Comparison of ENCODE assay signal across 8 cellular contexts in the genomic region with DNA sequence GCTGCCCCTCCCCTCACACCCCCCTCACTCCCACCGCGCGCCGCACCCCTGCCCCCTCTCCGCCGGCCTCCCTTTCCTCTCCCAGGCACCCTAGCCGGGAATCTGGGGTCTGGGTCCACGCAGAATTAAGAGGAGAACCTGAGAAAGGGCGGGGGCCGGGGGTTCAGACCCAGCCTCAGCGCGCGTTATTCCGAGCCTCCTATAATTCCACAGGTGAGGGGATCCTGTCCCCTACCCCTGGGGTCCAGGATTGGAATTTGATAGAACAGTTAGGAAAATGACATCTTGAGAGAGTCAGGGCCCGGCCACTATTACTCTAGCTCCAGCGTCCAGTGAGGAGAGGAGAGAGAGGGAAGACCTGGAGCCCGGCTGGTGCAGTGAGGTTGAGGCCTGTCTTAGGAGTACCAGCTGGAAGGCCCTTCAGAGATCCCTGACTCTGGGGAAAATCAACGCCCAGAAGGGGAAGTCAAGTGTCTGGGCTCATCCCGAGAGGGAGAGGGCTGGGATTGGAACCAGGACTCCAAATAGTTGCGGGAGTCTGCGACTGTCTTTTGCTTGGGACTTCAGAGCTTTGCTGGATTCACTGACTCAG. TPM values are rescaled to one million over a fixed set of nuclear protein-coding genes. Genes with fewer than 3 reads are reported as not detected.
DNase-seq lines count a peak whose midpoint lies in the region; ATAC-seq, FAIRE-seq and TF ChIP-seq lines count a peak whose summit lies in the region.

No MANE protein-coding gene starts in this region.

- TF ChIP-seq POLR2A in A549 (IDR thresholded peaks at IDR 0.05; ENCODE audit: low read length) (no peak), testis (IDR thresholded peaks at IDR 0.05) (no peak)

- H3K9me3 ChIP-seq in A549: no peaks in the 10 kb centered on the region
- H3K9me3 ChIP-seq in HUES48 (ENCODE audit: control insufficient read depth, insufficient read depth, low read length): no peaks in the 10 kb centered on the region
- H3K9me3 ChIP-seq in liver (ENCODE audit: control insufficient read depth in 4 of 4, low read length in 3 of 4): no peaks in the 10 kb centered on the region
- H3K9me3 ChIP-seq in testis: no peaks in the 10 kb centered on the region

- ATAC-seq in A549 (peak in 1 of 2 experiments; percentile 15; a peak in 3 of 6 replicates), HG02623 (IDR thresholded peaks at IDR 0.05; ENCODE audit: unreplicated experiment) (no peak)

- H3K36me3 ChIP-seq in HUES48 (ENCODE audit: control insufficient read depth, insufficient read depth, low read length): no peaks in the 10 kb centered on the region
- H3K36me3 ChIP-seq in liver (ENCODE audit: control insufficient read depth in 4 of 4, insufficient read depth in 3 of 4, low read depth in 1 of 4, low read length in 3 of 4): no peaks in the 10 kb centered on the region
- no peaks in the 10 kb centered on the region for H3K36me3 ChIP-seq in testis (ENCODE audit: low read depth, missing control alignments)

- H3K4me1 ChIP-seq in A549 (peaks cover 15% of the 10 kb centered on the region), HUES48 (ENCODE audit: control insufficient read depth, insufficient read depth, low read length) (peaks cover 31% of the 10 kb centered on the region), liver (ENCODE audit: control insufficient read depth in 4 of 4, insufficient read depth in 4 of 4, low read length in 3 of 4) (peaks cover under 1 to 15% (median 4%) of the 10 kb centered on the region in 4 donors), testis (peaks cover 31% of the 10 kb centered on the region)

- intact Hi-C loops in testis (cut with DNase I; ENCODE audit: low total_unique reads): no loop called here

- H3K27ac ChIP-seq in A549: peak overlapping the region; percentile 83 to 96
- peak overlapping the region; percentile 21 for H3K27ac ChIP-seq in HUES48 (ENCODE audit: low read depth, low read length)
- H3K27ac ChIP-seq in liver (ENCODE audit: low read depth in 1 of 2, low read length in 2 of 2): peak overlapping the region; percentile 93 to 95
- H3K27ac ChIP-seq in testis: peak overlapping the region; percentile 34 to 90

- TF ChIP-seq CTCF in A549 (IDR thresholded peaks at IDR 0.05): no peak
- TF ChIP-seq CTCF in astrocyte of the cerebellum (IDR thresholded peaks at IDR 0.05; ENCODE audit: low read depth, low read length, missing control alignments): no peak
- no peak for TF ChIP-seq CTCF in liver (IDR thresholded peaks at IDR 0.05; ENCODE audit: low read depth, low read length, missing input control)
- TF ChIP-seq CTCF in testis (IDR thresholded peaks at IDR 0.05): no peak

- no peak for FAIRE-seq in A549 (lab: Jason Lieb, UNC)

- DNase-seq in A549 (ENCODE audit: low read depth in 1 of 2, low spot score in 1 of 2) (no peak), astrocyte of the cerebellum (ENCODE audit: low read depth) (no peak), testis (peak; percentile 42), ecto neural progenitor cell (ENCODE audit: low spot score) (no peak), HPDE6-E6E7 (ENCODE audit: extremely low spot score) (no peak)

- POLR2A ChIA-PET in A549 (lab: Yijun Ruan, JAX): interaction anchor here (0.6 to 2.8 kb wide), 3 partner anchors 25 to 225 kb away, joined by 4 to 12 read pairs (median 7); a partner anchor contains a TSS

- 82% methylated on average over 15 of the region's 21 CpGs for WGBS in A549 (ENCODE audit: missing lambda C conversion rate)
- 45% methylated on average over 21 of the region's 21 CpGs for WGBS in liver
- 25 to 26% methylated on average over 11 to 21 of the region's 21 CpGs for WGBS in testis, 2 donors

- TF ChIP-seq EP300 in A549 (IDR thresholded peaks at IDR 0.05): no peak

- H3K9ac ChIP-seq in HUES48 (ENCODE audit: low read depth, low read length) (no peak overlapping the region), liver (ENCODE audit: low read depth in 1 of 2, low read length in 2 of 2) (peak overlapping the region in 1 of 2 donors; percentile 78)

- H3K4me2 ChIP-seq in A549: peak overlapping the region; percentile 94

- H3K4me3 ChIP-seq in A549 (peak overlapping the region; percentile 69), HUES48 (ENCODE audit: low read depth, low read length) (peak overlapping the region; percentile 68; the same call in 1 of the 2 replicates), astrocyte of the cerebellum (ENCODE audit: low read depth, low read length) (peak overlapping the region; percentile 53), liver (ENCODE audit: low read depth in 1 of 3, low read length in 3 of 3) (peak overlapping the region in 2 of 3 donors; percentile 72 to 88), testis (peak overlapping the region; percentile 65 to 74)

- H3K27me3 ChIP-seq in HUES48 (ENCODE audit: control insufficient read depth, insufficient read depth, low read length) (peaks cover 8% of the 10 kb centered on the region), liver (ENCODE audit: control insufficient read depth in 4 of 4, insufficient read depth in 4 of 4, low read length in 3 of 4) (no peaks in the 10 kb centered on the region), testis (no peaks in the 10 kb centered on the region)

- TF ChIP-seq RAD21 in A549 (conservative IDR thresholded peaks at IDR 0.05 in 1 of 2, IDR thresholded peaks at IDR 0.05 in 1 of 2) (no peak), liver (IDR thresholded peaks at IDR 0.05) (no peak)

- CTCF ChIA-PET in A549 (lab: Yijun Ruan, JAX): interaction anchor here (0.7 to 15.6 kb wide), 22 partner anchors 9 to 276 kb away, joined by 3 to 217 read pairs (median 5); a partner anchor contains a TSS

- in situ Hi-C loops in astrocyte of the cerebellum (cut with HindIII; ENCODE audit: low sequenced_read_pairs): no loop called here

TF ChIP-seq in A549, 52 proteins besides CTCF, POLR2A, EP300 and RAD21 (continues in another document):
- TF ChIP-seq, protein P1, sequence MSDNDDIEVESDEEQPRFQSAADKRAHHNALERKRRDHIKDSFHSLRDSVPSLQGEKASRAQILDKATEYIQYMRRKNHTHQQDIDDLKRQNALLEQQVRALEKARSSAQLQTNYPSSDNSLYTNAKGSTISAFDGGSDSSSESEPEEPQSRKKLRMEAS (IDR thresholded peaks at IDR 0.05): no peak
- no peak for TF ChIP-seq CBX8 (IDR thresholded peaks at IDR 0.05)
- TF ChIP-seq, protein P2, sequence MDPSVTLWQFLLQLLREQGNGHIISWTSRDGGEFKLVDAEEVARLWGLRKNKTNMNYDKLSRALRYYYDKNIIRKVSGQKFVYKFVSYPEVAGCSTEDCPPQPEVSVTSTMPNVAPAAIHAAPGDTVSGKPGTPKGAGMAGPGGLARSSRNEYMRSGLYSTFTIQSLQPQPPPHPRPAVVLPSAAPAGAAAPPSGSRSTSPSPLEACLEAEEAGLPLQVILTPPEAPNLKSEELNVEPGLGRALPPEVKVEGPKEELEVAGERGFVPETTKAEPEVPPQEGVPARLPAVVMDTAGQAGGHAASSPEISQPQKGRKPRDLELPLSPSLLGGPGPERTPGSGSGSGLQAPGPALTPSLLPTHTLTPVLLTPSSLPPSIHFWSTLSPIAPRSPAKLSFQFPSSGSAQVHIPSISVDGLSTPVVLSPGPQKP (IDR thresholded peaks at IDR 0.05; ENCODE audit: low read depth, low read length): no peak
- no peak for TF ChIP-seq ZSCAN20 (CRISPR knock-in tag; IDR thresholded peaks at IDR 0.05)

TF ChIP-seq in liver, 16 proteins besides CTCF, POLR2A, EP300 and RAD21:
- TF ChIP-seq, protein P3, sequence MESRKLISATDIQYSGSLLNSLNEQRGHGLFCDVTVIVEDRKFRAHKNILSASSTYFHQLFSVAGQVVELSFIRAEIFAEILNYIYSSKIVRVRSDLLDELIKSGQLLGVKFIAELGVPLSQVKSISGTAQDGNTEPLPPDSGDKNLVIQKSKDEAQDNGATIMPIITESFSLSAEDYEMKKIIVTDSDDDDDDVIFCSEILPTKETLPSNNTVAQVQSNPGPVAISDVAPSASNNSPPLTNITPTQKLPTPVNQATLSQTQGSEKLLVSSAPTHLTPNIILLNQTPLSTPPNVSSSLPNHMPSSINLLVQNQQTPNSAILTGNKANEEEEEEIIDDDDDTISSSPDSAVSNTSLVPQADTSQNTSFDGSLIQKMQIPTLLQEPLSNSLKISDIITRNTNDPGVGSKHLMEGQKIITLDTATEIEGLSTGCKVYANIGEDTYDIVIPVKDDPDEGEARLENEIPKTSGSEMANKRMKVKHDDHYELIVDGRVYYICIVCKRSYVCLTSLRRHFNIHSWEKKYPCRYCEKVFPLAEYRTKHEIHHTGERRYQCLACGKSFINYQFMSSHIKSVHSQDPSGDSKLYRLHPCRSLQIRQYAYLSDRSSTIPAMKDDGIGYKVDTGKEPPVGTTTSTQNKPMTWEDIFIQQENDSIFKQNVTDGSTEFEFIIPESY (IDR thresholded peaks at IDR 0.05): no peak
TF ChIP-seq in liver: peak in this region for 0.

RNA-seq across cellular contexts. Expression of a gene that starts 17.3 kb away (rescaled TPM):
- polyA plus RNA-seq in A549 (2011; rRNA removed): 5.9 and 8.6 TPM in 2 replicates
- polyA plus RNA-seq in A549 (2012; cell fraction: cytosol; rRNA removed): 4.5 and 5.5 TPM in 2 replicates
- polyA plus RNA-seq in A549 (2012; cell fraction: nucleus; rRNA removed): 22.5 and 23.6 TPM in 2 replicates
- 5.0 to 10.7 TPM (median 10.1 TPM) in 3 replicates for polyA plus RNA-seq in A549 (2017; fragmentation: RNase III; extraction: RNeasy Plus Mini Kit Qiagen cat#74134 plus additional on column Dnase treatment)
- polyA minus RNA-seq in A549 (2011; rRNA and poly(A)+ RNA removed): 13.1 and 15.9 TPM in 2 replicates
- 1 to 10 TPM; 1.9 to 3.0 TPM for total RNA-seq in liver
- polyA plus RNA-seq in liver: 1 to 10 TPM; 1.9 to 6.8 TPM
- 1 to 10 TPM; 2.1 to 2.9 TPM for total RNA-seq in testis
- 3.7 TPM for polyA plus RNA-seq in testis (ENCODE audit: insufficient read depth, low read depth, low replicate concordance)

RNA-seq across cellular contexts. Expression of a gene that starts 24.7 kb away (rescaled TPM):
- 63.9 and 111 TPM in 2 replicates for polyA plus RNA-seq in A549 (2011; rRNA removed)
- 101 and 102 TPM in 2 replicates for polyA plus RNA-seq in A549 (2012; cell fraction: cytosol; rRNA removed)
- 36.5 and 53.9 TPM in 2 replicates for polyA plus RNA-seq in A549 (2012; cell fraction: nucleus; rRNA removed)
- 73.2 to 86.5 TPM (median 85.5 TPM) in 3 replicates for polyA plus RNA-seq in A549 (2017; fragmentation: RNase III; extraction: RNeasy Plus Mini Kit Qiagen cat#74134 plus additional on column Dnase treatment)
- 40.9 and 46.7 TPM in 2 replicates for polyA minus RNA-seq in A549 (2011; rRNA and poly(A)+ RNA removed)
- total RNA-seq in liver: 10 to 100 TPM; 11.1 to 13.4 TPM
- polyA plus RNA-seq in liver: 10 to 100 TPM; 44.6 to 99.0 TPM
- 10 to 100 TPM; 47.9 to 53.1 TPM for total RNA-seq in testis
- polyA plus RNA-seq in testis (ENCODE audit: insufficient read depth, low read depth, low replicate concordance): 89.1 TPM

RNA-seq across cellular contexts. Expression of a gene that starts 55.2 kb away (rescaled TPM):
- polyA plus RNA-seq in A549 (2011; rRNA removed) (22.4 and 34.8 TPM in 2 replicates), A549 (2017; fragmentation: RNase III; extraction: RNeasy Plus Mini Kit Qiagen cat#74134 plus additional on column Dnase treatment) (28.6 to 32.4 TPM (median 32.0 TPM) in 3 replicates), liver (10 to 100 TPM in 1 of 2 donors, 1 to 10 TPM in 1; 4.7 to 10.5 TPM), testis (ENCODE audit: insufficient read depth, low read depth, low replicate concordance) (32.1 TPM)
- polyA plus RNA-seq in A549 (2012; cell fraction: cytosol; rRNA removed): 18.9 and 24.0 TPM in 2 replicates
- 55.4 and 64.4 TPM in 2 replicates for polyA plus RNA-seq in A549 (2012; cell fraction: nucleus; rRNA removed)
- 74.9 and 108 TPM in 2 replicates for polyA minus RNA-seq in A549 (2011; rRNA and poly(A)+ RNA removed)
- total RNA-seq in liver (10 to 100 TPM; 21.0 to 28.8 TPM), testis (10 to 100 TPM; 32.1 to 40.0 TPM)

Comparison
In these comparisons a context has a peak if more than half of its experiments do, and no peak if none do; other contexts are left out.
1. H3K27ac ChIP-seq: peak in every context shown above with its lines; median percentile 94 in liver; 90 in A549; 62 in testis; 21 in HUES48.